Comparison of ENCODE assay signal across 16 cellular contexts in genomic region chr1:34412597-34413392, GRCh38.
"Had no signal": no experiment of that assay in that cellular context is flagged by ENCODE, and none has a peak within 500 bp of the region (broad histone marks: within the 10 kb centered on the region; RNA-seq: fewer than 3 reads in every experiment).

No MANE protein-coding gene starts in this region.

- H3K27me3 ChIP-seq: adrenal gland had no signal

- H3K9me3 ChIP-seq: adrenal gland had no signal

- DNase-seq: activated CD4-positive, alpha-beta T cell treated with anti-CD3 and anti-CD28 coated beads for 4 hours; activated CD8-positive, alpha-beta memory T cell treated with anti-CD3 and anti-CD28 coated beads, Interleukin-2, amount 50 U/mL, for 4 hours; activated CD8-positive, alpha-beta T cell treated with anti-CD3 and anti-CD28 coated beads for 36 hours; activated naive CD4-positive, alpha-beta T cell treated with anti-CD3 and anti-CD28 coated beads, Interleukin-2, amount 50 U/mL, for 16 hours; activated naive CD8-positive, alpha-beta T cell treated with anti-CD3 and anti-CD28 coated beads, Interleukin-2, amount 10 ng/mL, durations not matched to agents 7 days and 5 days; activated T-cell treated with anti-CD3 and anti-CD28 coated beads, Interleukin-2, amount 50 U/mL, for 72 hours; adrenal gland; NCI-H1048; NCI-H146; NCI-H187 treated with DMSO at 0.1 percent for 48 hours; NCI-H2081 treated with DMSO at 0.1 percent for 48 hours; NCI-H446; NCI-H524; PC-3; SHP77 treated with DMSO at 0.1 percent for 48 hours had no signal

- H3K27ac ChIP-seq: adrenal gland had no signal

- H3K4me3 ChIP-seq: adrenal gland had no signal

- H3K36me3 ChIP-seq: adrenal gland had no signal

- ATAC-seq: activated CD4-positive, CD25-positive, alpha-beta regulatory T cell treated with anti-CD3 and anti-CD28 coated beads, Interleukin-2, amount 50 U/mL, for 24 hours; activated CD8-positive, alpha-beta T cell treated with anti-CD3 and anti-CD28 coated beads for 36 hours; activated T-cell treated with anti-CD3 and anti-CD28 coated beads, Interleukin-2, amount 50 U/mL, for 72 hours; PC-3 had no signal

- H3K4me1 ChIP-seq: adrenal gland had no signal
